1 cellular context compared by ENCODE assay signal in genomic region chr14:35236806-35237205, GRCh38.
TF ChIP-seq lines count a peak whose summit lies in the region.

No MANE protein-coding gene starts in this region.

TF ChIP-seq in HepG2, 621 proteins besides CTCF, POLR2A, EP300 and RAD21 (continued from another document):
- TF ChIP-seq HBP1 (CRISPR knock-in tag; IDR thresholded peaks at IDR 0.05; ENCODE audit: low read depth) (no peak), ZNF557 (CRISPR knock-in tag; IDR thresholded peaks at IDR 0.05) (no peak), SP140L (CRISPR knock-in tag; IDR thresholded peaks at IDR 0.05; ENCODE audit: borderline replicate concordance) (no peak), SAP130 (CRISPR knock-in tag; IDR thresholded peaks at IDR 0.05; ENCODE audit: low read depth) (no peak), MZF1 (CRISPR knock-in tag; IDR thresholded peaks at IDR 0.05; ENCODE audit: borderline replicate concordance) (no peak), ZC3H4 (CRISPR knock-in tag; IDR thresholded peaks at IDR 0.05; ENCODE audit: borderline replicate concordance) (no peak), EHMT2 (IDR thresholded peaks at IDR 0.05; ENCODE audit: borderline replicate concordance, low read depth, low read length) (no peak), FOXA1 (IDR thresholded peaks at IDR 0.05) (peak; percentile 39; the same call in 1 of the 2 replicates), FOXA1 (CRISPR knock-in tag; IDR thresholded peaks at IDR 0.05) (no peak), GMEB1 (CRISPR knock-in tag; IDR thresholded peaks at IDR 0.05; ENCODE audit: borderline replicate concordance) (no peak), ZNF570 (CRISPR knock-in tag; IDR thresholded peaks at IDR 0.05; ENCODE audit: borderline replicate concordance) (no peak), KAT7 (CRISPR knock-in tag; IDR thresholded peaks at IDR 0.05; ENCODE audit: borderline replicate concordance) (no peak), MXD1 (CRISPR knock-in tag; IDR thresholded peaks at IDR 0.05) (no peak), ZNF44 (CRISPR knock-in tag; IDR thresholded peaks at IDR 0.05) (no peak), ZNF644 (CRISPR knock-in tag; IDR thresholded peaks at IDR 0.05; ENCODE audit: low read depth) (no peak), FOXP1 (IDR thresholded peaks at IDR 0.05) (peak; percentile 44; the same call in 1 of the 2 replicates), FOXP1 (CRISPR knock-in tag; IDR thresholded peaks at IDR 0.05) (no peak), MXD4 (CRISPR knock-in tag; IDR thresholded peaks at IDR 0.05) (no peak), PAX8 (CRISPR knock-in tag; IDR thresholded peaks at IDR 0.05; ENCODE audit: borderline replicate concordance) (no peak), ZSCAN21 (CRISPR knock-in tag; IDR thresholded peaks at IDR 0.05; ENCODE audit: borderline replicate concordance) (no peak), ZNF264 (CRISPR knock-in tag; IDR thresholded peaks at IDR 0.05) (no peak), FOXO1 (CRISPR knock-in tag; IDR thresholded peaks at IDR 0.05) (no peak), STAG1 (CRISPR knock-in tag; IDR thresholded peaks at IDR 0.05) (no peak), SP4 (CRISPR knock-in tag; IDR thresholded peaks at IDR 0.05) (no peak), TBL1XR1 (IDR thresholded peaks at IDR 0.05; ENCODE audit: borderline replicate concordance, low read length, partially characterized antibody) (no peak), ZEB1 (IDR thresholded peaks at IDR 0.05; ENCODE audit: insufficient replicate concordance, low read depth) (no peak), ZSCAN31 (CRISPR knock-in tag; IDR thresholded peaks at IDR 0.05; ENCODE audit: low read depth) (no peak), NONO (IDR thresholded peaks at IDR 0.05) (peak; percentile 93; the same call in 1 of the 2 replicates), NONO (CRISPR knock-in tag; conservative IDR thresholded peaks at IDR 0.05) (no peak), TAF15 (IDR thresholded peaks at IDR 0.05; ENCODE audit: low read depth, low read length, poor library complexity, severe bottlenecking) (no peak), RXRA (CRISPR knock-in tag; IDR thresholded peaks at IDR 0.05) (no peak), FOXM1 (CRISPR knock-in tag; IDR thresholded peaks at IDR 0.05) (no peak), ZNF326 (CRISPR knock-in tag; IDR thresholded peaks at IDR 0.05; ENCODE audit: borderline replicate concordance) (no peak), MED1 (CRISPR knock-in tag; IDR thresholded peaks at IDR 0.05) (no peak), IKZF1 (IDR thresholded peaks at IDR 0.05) (0 out of 2 replicates have a peak, but pooled peaks have one; percentile 47), KLF15 (CRISPR knock-in tag; IDR thresholded peaks at IDR 0.05; ENCODE audit: borderline replicate concordance) (no peak), ARNTL (CRISPR knock-in tag; IDR thresholded peaks at IDR 0.05) (no peak), ZNF619 (CRISPR knock-in tag; IDR thresholded peaks at IDR 0.05) (no peak), HDAC2 (CRISPR knock-in tag; IDR thresholded peaks at IDR 0.05) (no peak), ZNF740 (CRISPR knock-in tag; IDR thresholded peaks at IDR 0.05) (no peak), FOXK2 (IDR thresholded peaks at IDR 0.05) (peak; percentile 31; the same call in 1 of the 2 replicates), ATF7 (IDR thresholded peaks at IDR 0.05) (peak; percentile 35; the same call in 1 of the 2 replicates), ATF7 (CRISPR knock-in tag; IDR thresholded peaks at IDR 0.05) (no peak), HIVEP1 (CRISPR knock-in tag; IDR thresholded peaks at IDR 0.05) (no peak), PHB2 (IDR thresholded peaks at IDR 0.05; ENCODE audit: partially characterized antibody) (peak; percentile 28), HOXD1 (CRISPR knock-in tag; IDR thresholded peaks at IDR 0.05) (no peak), RARG (CRISPR knock-in tag; IDR thresholded peaks at IDR 0.05; ENCODE audit: low read depth) (no peak), TCF7L2 (IDR thresholded peaks at IDR 0.05; ENCODE audit: low read depth, low read length) (no peak), ATF1 (CRISPR knock-in tag; IDR thresholded peaks at IDR 0.05) (no peak), SRSF9 (IDR thresholded peaks at IDR 0.05; ENCODE audit: borderline replicate concordance, insufficient read depth, low read depth, low read length, poor library complexity, severe bottlenecking) (no peak), BRCA1 (CRISPR knock-in tag; IDR thresholded peaks at IDR 0.05) (no peak)
- TF ChIP-seq, protein P1, sequence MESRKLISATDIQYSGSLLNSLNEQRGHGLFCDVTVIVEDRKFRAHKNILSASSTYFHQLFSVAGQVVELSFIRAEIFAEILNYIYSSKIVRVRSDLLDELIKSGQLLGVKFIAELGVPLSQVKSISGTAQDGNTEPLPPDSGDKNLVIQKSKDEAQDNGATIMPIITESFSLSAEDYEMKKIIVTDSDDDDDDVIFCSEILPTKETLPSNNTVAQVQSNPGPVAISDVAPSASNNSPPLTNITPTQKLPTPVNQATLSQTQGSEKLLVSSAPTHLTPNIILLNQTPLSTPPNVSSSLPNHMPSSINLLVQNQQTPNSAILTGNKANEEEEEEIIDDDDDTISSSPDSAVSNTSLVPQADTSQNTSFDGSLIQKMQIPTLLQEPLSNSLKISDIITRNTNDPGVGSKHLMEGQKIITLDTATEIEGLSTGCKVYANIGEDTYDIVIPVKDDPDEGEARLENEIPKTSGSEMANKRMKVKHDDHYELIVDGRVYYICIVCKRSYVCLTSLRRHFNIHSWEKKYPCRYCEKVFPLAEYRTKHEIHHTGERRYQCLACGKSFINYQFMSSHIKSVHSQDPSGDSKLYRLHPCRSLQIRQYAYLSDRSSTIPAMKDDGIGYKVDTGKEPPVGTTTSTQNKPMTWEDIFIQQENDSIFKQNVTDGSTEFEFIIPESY (CRISPR knock-in tag; IDR thresholded peaks at IDR 0.05), result peak; percentile 51; the same call in 1 of the 2 replicates
- TF ChIP-seq, protein P2, sequence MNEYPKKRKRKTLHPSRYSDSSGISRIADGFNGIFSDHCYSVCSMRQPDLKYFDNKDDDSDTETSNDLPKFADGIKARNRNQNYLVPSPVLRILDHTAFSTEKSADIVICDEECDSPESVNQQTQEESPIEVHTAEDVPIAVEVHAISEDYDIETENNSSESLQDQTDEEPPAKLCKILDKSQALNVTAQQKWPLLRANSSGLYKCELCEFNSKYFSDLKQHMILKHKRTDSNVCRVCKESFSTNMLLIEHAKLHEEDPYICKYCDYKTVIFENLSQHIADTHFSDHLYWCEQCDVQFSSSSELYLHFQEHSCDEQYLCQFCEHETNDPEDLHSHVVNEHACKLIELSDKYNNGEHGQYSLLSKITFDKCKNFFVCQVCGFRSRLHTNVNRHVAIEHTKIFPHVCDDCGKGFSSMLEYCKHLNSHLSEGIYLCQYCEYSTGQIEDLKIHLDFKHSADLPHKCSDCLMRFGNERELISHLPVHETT (CRISPR knock-in tag; conservative IDR thresholded peaks at IDR 0.05), result no peak
- TF ChIP-seq, protein P3, sequence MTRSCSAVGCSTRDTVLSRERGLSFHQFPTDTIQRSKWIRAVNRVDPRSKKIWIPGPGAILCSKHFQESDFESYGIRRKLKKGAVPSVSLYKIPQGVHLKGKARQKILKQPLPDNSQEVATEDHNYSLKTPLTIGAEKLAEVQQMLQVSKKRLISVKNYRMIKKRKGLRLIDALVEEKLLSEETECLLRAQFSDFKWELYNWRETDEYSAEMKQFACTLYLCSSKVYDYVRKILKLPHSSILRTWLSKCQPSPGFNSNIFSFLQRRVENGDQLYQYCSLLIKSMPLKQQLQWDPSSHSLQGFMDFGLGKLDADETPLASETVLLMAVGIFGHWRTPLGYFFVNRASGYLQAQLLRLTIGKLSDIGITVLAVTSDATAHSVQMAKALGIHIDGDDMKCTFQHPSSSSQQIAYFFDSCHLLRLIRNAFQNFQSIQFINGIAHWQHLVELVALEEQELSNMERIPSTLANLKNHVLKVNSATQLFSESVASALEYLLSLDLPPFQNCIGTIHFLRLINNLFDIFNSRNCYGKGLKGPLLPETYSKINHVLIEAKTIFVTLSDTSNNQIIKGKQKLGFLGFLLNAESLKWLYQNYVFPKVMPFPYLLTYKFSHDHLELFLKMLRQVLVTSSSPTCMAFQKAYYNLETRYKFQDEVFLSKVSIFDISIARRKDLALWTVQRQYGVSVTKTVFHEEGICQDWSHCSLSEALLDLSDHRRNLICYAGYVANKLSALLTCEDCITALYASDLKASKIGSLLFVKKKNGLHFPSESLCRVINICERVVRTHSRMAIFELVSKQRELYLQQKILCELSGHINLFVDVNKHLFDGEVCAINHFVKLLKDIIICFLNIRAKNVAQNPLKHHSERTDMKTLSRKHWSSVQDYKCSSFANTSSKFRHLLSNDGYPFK (CRISPR knock-in tag; IDR thresholded peaks at IDR 0.05; ENCODE audit: borderline replicate concordance), result no peak
- TF ChIP-seq, protein P4, sequence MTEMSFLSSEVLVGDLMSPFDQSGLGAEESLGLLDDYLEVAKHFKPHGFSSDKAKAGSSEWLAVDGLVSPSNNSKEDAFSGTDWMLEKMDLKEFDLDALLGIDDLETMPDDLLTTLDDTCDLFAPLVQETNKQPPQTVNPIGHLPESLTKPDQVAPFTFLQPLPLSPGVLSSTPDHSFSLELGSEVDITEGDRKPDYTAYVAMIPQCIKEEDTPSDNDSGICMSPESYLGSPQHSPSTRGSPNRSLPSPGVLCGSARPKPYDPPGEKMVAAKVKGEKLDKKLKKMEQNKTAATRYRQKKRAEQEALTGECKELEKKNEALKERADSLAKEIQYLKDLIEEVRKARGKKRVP (CRISPR knock-in tag; IDR thresholded peaks at IDR 0.05), result no peak
- TF ChIP-seq, protein P5, sequence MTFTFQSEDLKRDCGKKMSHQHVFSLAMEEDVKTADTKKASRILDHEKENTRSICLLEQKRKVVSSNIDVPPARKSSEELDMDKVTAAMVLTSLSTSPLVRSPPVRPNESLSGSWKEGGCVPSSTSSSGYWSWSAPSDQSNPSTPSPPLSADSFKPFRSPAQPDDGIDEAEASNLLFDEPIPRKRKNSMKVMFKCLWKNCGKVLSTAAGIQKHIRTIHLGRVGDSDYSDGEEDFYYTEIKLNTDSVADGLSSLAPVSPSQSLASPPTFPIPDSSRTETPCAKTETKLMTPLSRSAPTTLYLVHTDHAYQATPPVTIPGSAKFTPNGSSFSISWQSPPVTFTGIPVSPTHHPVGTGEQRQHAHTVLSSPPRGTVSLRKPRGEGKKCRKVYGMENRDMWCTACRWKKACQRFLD (CRISPR knock-in tag; IDR thresholded peaks at IDR 0.05; ENCODE audit: borderline replicate concordance), result no peak
